16 cellular contexts compared by ENCODE assay signal in the genomic region with DNA sequence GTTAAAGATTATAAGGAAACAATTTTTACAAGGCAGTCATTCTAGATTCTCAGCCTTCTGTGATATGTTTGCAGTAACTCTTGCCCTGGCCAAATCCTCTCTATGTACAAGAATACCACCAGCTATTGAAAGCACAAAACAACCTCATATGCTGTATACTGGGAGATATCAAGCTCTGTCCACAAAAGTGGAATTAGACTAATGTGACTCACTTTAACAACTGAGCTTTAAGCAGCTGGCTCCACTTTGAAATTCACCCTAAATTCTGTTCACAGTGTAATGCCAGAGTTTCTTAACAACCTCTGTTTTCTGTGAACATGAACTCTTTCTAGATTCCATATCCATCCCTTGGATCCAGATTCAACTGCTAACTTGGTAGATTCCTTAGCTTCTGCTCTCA. TPM values are rescaled to one million over a fixed set of nuclear protein-coding genes. Genes with fewer than 3 reads are reported as not detected.
DNase-seq lines count a peak whose midpoint lies in the region; ATAC-seq and TF ChIP-seq lines count a peak whose summit lies in the region.
"Had no signal": no experiment of that assay in that cellular context is flagged by ENCODE, and none has a peak within 500 bp of the region (broad histone marks: within the 10 kb centered on the region; RNA-seq: fewer than 3 reads in every experiment).

No MANE protein-coding gene starts in this region.

- POLR2A ChIA-PET in activated CD4-positive, alpha-beta T cell treated with anti-CD3 and anti-CD28 coated beads for 36 hours (lab: Charles Lee): no interaction called here
- POLR2A ChIA-PET in activated CD4-positive, alpha-beta T cell treated with anti-CD3 and anti-CD28 coated beads, Interleukin-2, amount 10 ng/mL, durations not matched to agents 7 days and 5 days (lab: Charles Lee): interaction anchor here (0.6 kb wide), 1 partner anchor 638 kb away, joined by 12 read pairs; no protein-coding TSS in a partner anchor

- peaks cover 4% of the 10 kb centered on the region for H3K9me3 ChIP-seq in mesodermal cell (ENCODE audit: control insufficient read depth, low read length)
- no peaks in the 10 kb centered on the region for H3K9me3 ChIP-seq in smooth muscle cell (replicated peaks; ENCODE audit: low read depth)

- peaks cover 3% of the 10 kb centered on the region for H3F3A ChIP-seq in smooth muscle cell (ENCODE audit: low read depth)

- no peak for DNase-seq in activated CD4-positive, alpha-beta T cell treated with anti-CD3 and anti-CD28 coated beads for 36 hours
- DNase-seq in activated CD4-positive, alpha-beta T cell treated with anti-CD3 and anti-CD28 coated beads, Interleukin-2, amount 10 ng/mL, durations not matched to agents 7 days and 5 days: no peak
- DNase-seq in chondrocyte (ENCODE audit: low spot score) (no peak), smooth muscle cell (lab: John Stamatoyannopoulos, UW; ENCODE audit: unreplicated experiment) (no peak), amygdala (lab: John Stamatoyannopoulos, UW) (no peak), MV-4-11 (lab: John Stamatoyannopoulos, UW) (no peak)
- no peak for DNase-seq in activated CD8-positive, alpha-beta memory T cell treated with anti-CD3 and anti-CD28 coated beads, Interleukin-2, amount 10 ng/mL, durations not matched to agents 7 days and 5 days
- DNase-seq: Calu3, DMS79, HCEC 1CT, KBM-7, NCI-H1105, NCI-H187 treated with DMSO at 0.1 percent for 48 hours, NCI-H446, PC-3 had no signal

- peaks cover 89% of the 10 kb centered on the region for H3K79me2 ChIP-seq in smooth muscle cell (ENCODE audit: low read depth)

- H3K36me3 ChIP-seq in mesodermal cell (ENCODE audit: control insufficient read depth, insufficient read depth, low read length): peaks cover 12% of the 10 kb centered on the region
- H3K36me3 ChIP-seq in smooth muscle cell (ENCODE audit: low read depth): no peaks in the 10 kb centered on the region

- H3K4me1 Mint-ChIP-seq in activated CD4-positive, alpha-beta T cell treated with anti-CD3 and anti-CD28 coated beads for 36 hours: peaks cover 69% of the 10 kb centered on the region
- H3K4me1 Mint-ChIP-seq in activated CD4-positive, alpha-beta T cell treated with anti-CD3 and anti-CD28 coated beads, Interleukin-2, amount 10 ng/mL, durations not matched to agents 7 days and 5 days: peaks cover 14% of the 10 kb centered on the region
- peaks cover 40% of the 10 kb centered on the region for H3K4me1 Mint-ChIP-seq in chondrocyte (ENCODE audit: low read depth)
- H3K4me1 Mint-ChIP-seq in activated CD8-positive, alpha-beta memory T cell treated with anti-CD3 and anti-CD28 coated beads, Interleukin-2, amount 10 ng/mL, durations not matched to agents 7 days and 5 days: peaks cover 11% of the 10 kb centered on the region

- peaks cover 5% of the 10 kb centered on the region for H3K9me3 Mint-ChIP-seq in activated CD4-positive, alpha-beta T cell treated with anti-CD3 and anti-CD28 coated beads for 36 hours (ENCODE audit: low read depth)
- H3K9me3 Mint-ChIP-seq in activated CD4-positive, alpha-beta T cell treated with anti-CD3 and anti-CD28 coated beads, Interleukin-2, amount 10 ng/mL, durations not matched to agents 7 days and 5 days: peaks cover 17% of the 10 kb centered on the region
- H3K9me3 Mint-ChIP-seq in chondrocyte (ENCODE audit: low read depth): peaks cover 2% of the 10 kb centered on the region
- peaks cover 10% of the 10 kb centered on the region for H3K9me3 Mint-ChIP-seq in activated CD8-positive, alpha-beta memory T cell treated with anti-CD3 and anti-CD28 coated beads, Interleukin-2, amount 10 ng/mL, durations not matched to agents 7 days and 5 days (ENCODE audit: low read depth)

- H3K27ac ChIP-seq in mesodermal cell (ENCODE audit: low read depth, low read length, severe bottlenecking) (peak overlapping the region; percentile 17), smooth muscle cell (ENCODE audit: low read depth) (peak overlapping the region; percentile 47)

- no peaks in the 10 kb centered on the region for H3K27me3 Mint-ChIP-seq in activated CD4-positive, alpha-beta T cell treated with anti-CD3 and anti-CD28 coated beads for 36 hours
- H3K27me3 Mint-ChIP-seq in activated CD4-positive, alpha-beta T cell treated with anti-CD3 and anti-CD28 coated beads, Interleukin-2, amount 10 ng/mL, durations not matched to agents 7 days and 5 days: no peaks in the 10 kb centered on the region
- no peaks in the 10 kb centered on the region for H3K27me3 Mint-ChIP-seq in chondrocyte (ENCODE audit: low read depth)
- H3K27me3 Mint-ChIP-seq in activated CD8-positive, alpha-beta memory T cell treated with anti-CD3 and anti-CD28 coated beads, Interleukin-2, amount 10 ng/mL, durations not matched to agents 7 days and 5 days: no peaks in the 10 kb centered on the region

- TF ChIP-seq CTCF in chondrocyte (IDR thresholded peaks at IDR 0.05): no peak
- TF ChIP-seq CTCF in smooth muscle cell (IDR thresholded peaks at IDR 0.05; ENCODE audit: borderline replicate concordance, insufficient read depth, poor library complexity, severe bottlenecking): no peak

- intact Hi-C loops in activated CD4-positive, alpha-beta T cell treated with anti-CD3 and anti-CD28 coated beads for 36 hours (cut with DNase I, micrococcal nuclease): no loop called here

- peak; percentile 26 for ATAC-seq in activated CD4-positive, alpha-beta T cell treated with anti-CD3 and anti-CD28 coated beads for 36 hours
- no peak for ATAC-seq in activated CD8-positive, alpha-beta memory T cell treated with anti-CD3 and anti-CD28 coated beads, Interleukin-2, amount 10 ng/mL, durations not matched to agents 7 days and 5 days
- ATAC-seq: PC-3 had no signal

- no peak overlapping the region for H3K27ac Mint-ChIP-seq in activated CD4-positive, alpha-beta T cell treated with anti-CD3 and anti-CD28 coated beads for 36 hours
- H3K27ac Mint-ChIP-seq in activated CD4-positive, alpha-beta T cell treated with anti-CD3 and anti-CD28 coated beads, Interleukin-2, amount 10 ng/mL, durations not matched to agents 7 days and 5 days: no peak overlapping the region
- H3K27ac Mint-ChIP-seq in chondrocyte (ENCODE audit: unreplicated experiment): peak overlapping the region; percentile 12
- no peak overlapping the region for H3K27ac Mint-ChIP-seq in activated CD8-positive, alpha-beta memory T cell treated with anti-CD3 and anti-CD28 coated beads, Interleukin-2, amount 10 ng/mL, durations not matched to agents 7 days and 5 days

- H4K20me1 ChIP-seq in smooth muscle cell (ENCODE audit: low read depth): peaks cover 100% of the 10 kb centered on the region

- H3K4me3 Mint-ChIP-seq in activated CD4-positive, alpha-beta T cell treated with anti-CD3 and anti-CD28 coated beads for 36 hours: no peak overlapping the region
- no peak overlapping the region for H3K4me3 Mint-ChIP-seq in activated CD4-positive, alpha-beta T cell treated with anti-CD3 and anti-CD28 coated beads, Interleukin-2, amount 10 ng/mL, durations not matched to agents 7 days and 5 days
- no peak overlapping the region for H3K4me3 Mint-ChIP-seq in chondrocyte (ENCODE audit: unreplicated experiment)
- no peak overlapping the region for H3K4me3 Mint-ChIP-seq in activated CD8-positive, alpha-beta memory T cell treated with anti-CD3 and anti-CD28 coated beads, Interleukin-2, amount 10 ng/mL, durations not matched to agents 7 days and 5 days

- no peak overlapping the region for H2AFZ ChIP-seq in smooth muscle cell (ENCODE audit: low read depth)

- H3K4me2 ChIP-seq in smooth muscle cell: peak overlapping the region; percentile 41

- peaks cover 8% of the 10 kb centered on the region for H3K36me3 Mint-ChIP-seq in activated CD4-positive, alpha-beta T cell treated with anti-CD3 and anti-CD28 coated beads for 36 hours (ENCODE audit: low read depth)
- H3K36me3 Mint-ChIP-seq in activated CD4-positive, alpha-beta T cell treated with anti-CD3 and anti-CD28 coated beads, Interleukin-2, amount 10 ng/mL, durations not matched to agents 7 days and 5 days (ENCODE audit: low read depth): peaks cover 8% of the 10 kb centered on the region
- H3K36me3 Mint-ChIP-seq in chondrocyte (ENCODE audit: low read depth): no peaks in the 10 kb centered on the region
- peaks cover 17% of the 10 kb centered on the region for H3K36me3 Mint-ChIP-seq in activated CD8-positive, alpha-beta memory T cell treated with anti-CD3 and anti-CD28 coated beads, Interleukin-2, amount 10 ng/mL, durations not matched to agents 7 days and 5 days

- CTCF ChIA-PET in activated CD4-positive, alpha-beta T cell treated with anti-CD3 and anti-CD28 coated beads for 36 hours (lab: Charles Lee): interaction anchor here (0.5 to 2.5 kb wide), 4 partner anchors 11 to 1918 kb away, joined by 3 to 7 read pairs (median 3); no protein-coding TSS in a partner anchor
- CTCF ChIA-PET in activated CD4-positive, alpha-beta T cell treated with anti-CD3 and anti-CD28 coated beads, Interleukin-2, amount 10 ng/mL, durations not matched to agents 7 days and 5 days (lab: Charles Lee): interaction anchor here (0.5 to 0.7 kb wide), 2 partner anchors 242 to 632 kb away, joined by 3 to 4 read pairs; no protein-coding TSS in a partner anchor
- CTCF ChIA-PET in activated CD8-positive, alpha-beta memory T cell treated with anti-CD3 and anti-CD28 coated beads, Interleukin-2, amount 10 ng/mL, durations not matched to agents 7 days and 5 days (lab: Charles Lee): no interaction called here

- H3K4me1 ChIP-seq in mesodermal cell (ENCODE audit: control insufficient read depth, insufficient read depth, low read length, poor library complexity, severe bottlenecking): peaks cover 9% of the 10 kb centered on the region
- H3K4me1 ChIP-seq in smooth muscle cell (ENCODE audit: low read depth): no peaks in the 10 kb centered on the region

- no peak overlapping the region for H3K9ac ChIP-seq in smooth muscle cell (ENCODE audit: low read depth)

- H3K4me3 ChIP-seq in mesodermal cell (ENCODE audit: extremely low read depth, insufficient read depth, low read length, poor library complexity, severe bottlenecking): no peak overlapping the region
- no peak overlapping the region for H3K4me3 ChIP-seq in smooth muscle cell

- H3K27me3 ChIP-seq in smooth muscle cell (ENCODE audit: low read depth): no peaks in the 10 kb centered on the region

RNA-seq across cellular contexts. Expression of a gene that starts 47.6 kb away (rescaled TPM):
- 10 to 100 TPM; 30.2 to 34.0 TPM for total RNA-seq in activated CD4-positive, alpha-beta T cell treated with anti-CD3 and anti-CD28 coated beads for 36 hours
- 10 to 100 TPM; 39.4 to 42.5 TPM for total RNA-seq in activated CD4-positive, alpha-beta T cell treated with anti-CD3 and anti-CD28 coated beads, Interleukin-2, amount 10 ng/mL, durations not matched to agents 7 days and 5 days
- total RNA-seq in chondrocyte: 29.9 to 39.7 TPM (median 34.4 TPM) in 3 replicates
- polyA plus RNA-seq in mesodermal cell (2013, experiment 1 of 2): 25.0 TPM
- 23.9 TPM for polyA plus RNA-seq in mesodermal cell (2013, experiment 2 of 2)
- 41.7 and 45.2 TPM in 2 replicates for total RNA-seq in smooth muscle cell
- polyA plus RNA-seq in smooth muscle cell: 47.8 and 66.8 TPM in 2 replicates
- 10 to 100 TPM; 32.2 to 33.5 TPM for total RNA-seq in activated CD8-positive, alpha-beta memory T cell treated with anti-CD3 and anti-CD28 coated beads, Interleukin-2, amount 10 ng/mL, durations not matched to agents 7 days and 5 days
